8 cellular contexts compared by ENCODE assay signal in genomic region chr5:6633469-6634326, GRCh38. TPM values are rescaled to one million over a fixed set of nuclear protein-coding genes. Genes with fewer than 3 reads are reported as not detected.
DNase-seq lines count a peak whose midpoint lies in the region; ATAC-seq and TF ChIP-seq lines count a peak whose summit lies in the region.

No MANE protein-coding gene starts in this region.

- 1 to 3% (median 2%) methylated on average over 22 to 80 of the region's 80 CpGs for WGBS in heart left ventricle, 4 donors

- peaks cover 16% of the 10 kb centered on the region for H3K4me1 ChIP-seq in ACC112 (ENCODE audit: control insufficient read depth, insufficient read depth, low read length, unreplicated experiment)
- H3K4me1 ChIP-seq in heart left ventricle, result peaks cover 0 to 37% (median 25%) of the 10 kb centered on the region in 12 donors

- H3K4me3 Mint-ChIP-seq in activated T-helper 2 cell treated with anti-CD3 and anti-CD28 coated beads, Interferon-gamma antibody, Interleukin-2, Interleukin-4, amounts not matched to agents 10 μg/mL and 5 μg/mL and 100 μg/mL, durations not matched to agents 14 hours and 24 hours and 36 hours (ENCODE audit: low read depth), result peak overlapping the region; percentile 94

- intact Hi-C loops in activated T-helper 2 cell treated with anti-CD3 and anti-CD28 coated beads, Interferon-gamma antibody, Interleukin-2, Interleukin-4, amounts not matched to agents 10 μg/mL and 5 μg/mL and 100 μg/mL, durations not matched to agents 14 hours and 24 hours and 36 hours (cut with micrococcal nuclease), result loop anchor here (1.0 to 10.0 kb wide), 7 partner anchors 80 to 1231 kb away; partner anchors contain the start of genes FASTKD3, ICE1, MED10 and MTRR
- intact Hi-C loops in heart left ventricle (cut with DNase I), result loop anchor here (1.0 to 10.0 kb wide), 10 partner anchors 79 to 259 kb away; partner anchors contain the start of genes TENT4A (in 8 of the 10) and MED10 (in 1 of the 10)
- intact Hi-C loops in posterior vena cava (cut with DNase I), result loop anchor here (10.0 kb wide), 2 partner anchors 71 to 111 kb away; no protein-coding TSS in a partner anchor

- peak overlapping the region; percentile 86 for H3K4me3 ChIP-seq in ACC112 (ENCODE audit: low read depth, low read length)
- H3K4me3 ChIP-seq in GM06990 (replicated peaks; ENCODE audit: low read depth, low read length), result peak overlapping the region; percentile 97
- H3K4me3 ChIP-seq in NB4 (ENCODE audit: low read depth, low read length), result peak overlapping the region; percentile 73
- peak overlapping the region; percentile 75 to 99 (median 94) for H3K4me3 ChIP-seq in heart left ventricle

- no peak for DNase-seq in GM06990 (ENCODE audit: extremely low read depth, insufficient read length)
- DNase-seq in NB4 (ENCODE audit: low read depth), result peak; percentile 39
- no peak for DNase-seq in activated T-helper 2 cell treated with anti-CD3 and anti-CD28 coated beads, Interferon-gamma antibody, Interleukin-2, Interleukin-4, amounts not matched to agents 10 μg/mL and 5 μg/mL and 100 μg/mL, durations not matched to agents 14 hours and 24 hours and 36 hours (ENCODE audit: low spot score)
- peak in 2 of 5 donors; percentile 12 to 40 for DNase-seq in heart left ventricle
- DNase-seq in posterior vena cava (ENCODE audit: low spot score), result peak; percentile 86
- no peak for DNase-seq in mesenteric fat pad (ENCODE audit: low spot score)

- H3K27ac ChIP-seq in ACC112 (ENCODE audit: low read depth, low read length) (no peak overlapping the region), heart left ventricle (peak overlapping the region; percentile 92 to 99 (median 97))

- H3K36me3 ChIP-seq in ACC112 (ENCODE audit: insufficient read depth, low read length) (peaks cover 20% of the 10 kb centered on the region), GM06990 (ENCODE audit: control insufficient read depth, insufficient read depth, low read length) (peaks cover 5% of the 10 kb centered on the region), heart left ventricle (peaks cover 0 to 29% (median 21%) of the 10 kb centered on the region in 9 donors)

- no peaks in the 10 kb centered on the region for H3K27me3 Mint-ChIP-seq in activated T-helper 2 cell treated with anti-CD3 and anti-CD28 coated beads, Interferon-gamma antibody, Interleukin-2, Interleukin-4, amounts not matched to agents 10 μg/mL and 5 μg/mL and 100 μg/mL, durations not matched to agents 14 hours and 24 hours and 36 hours (ENCODE audit: low read depth)

- TF ChIP-seq POLR2A in NB4 (IDR thresholded peaks at IDR 0.05; ENCODE audit: extremely low read depth, insufficient read length), result peak; percentile 5
- no peak for TF ChIP-seq POLR2A in heart left ventricle (IDR thresholded peaks at IDR 0.05)

- peaks cover 35% of the 10 kb centered on the region for H3K36me3 Mint-ChIP-seq in activated T-helper 2 cell treated with anti-CD3 and anti-CD28 coated beads, Interferon-gamma antibody, Interleukin-2, Interleukin-4, amounts not matched to agents 10 μg/mL and 5 μg/mL and 100 μg/mL, durations not matched to agents 14 hours and 24 hours and 36 hours (ENCODE audit: low read depth)

- peak overlapping the region; percentile 57 for H2AFZ ChIP-seq in ACC112 (ENCODE audit: low read length, unreplicated experiment)

- peaks cover 28% of the 10 kb centered on the region for H3K4me1 Mint-ChIP-seq in activated T-helper 2 cell treated with anti-CD3 and anti-CD28 coated beads, Interferon-gamma antibody, Interleukin-2, Interleukin-4, amounts not matched to agents 10 μg/mL and 5 μg/mL and 100 μg/mL, durations not matched to agents 14 hours and 24 hours and 36 hours (ENCODE audit: low read depth)

- peaks cover 83% of the 10 kb centered on the region for H3K79me2 ChIP-seq in ACC112 (ENCODE audit: control insufficient read depth, insufficient read depth, low read length, unreplicated experiment)

- no peaks in the 10 kb centered on the region for H3K9me3 Mint-ChIP-seq in activated T-helper 2 cell treated with anti-CD3 and anti-CD28 coated beads, Interferon-gamma antibody, Interleukin-2, Interleukin-4, amounts not matched to agents 10 μg/mL and 5 μg/mL and 100 μg/mL, durations not matched to agents 14 hours and 24 hours and 36 hours

- no peaks in the 10 kb centered on the region for H3K9me3 ChIP-seq in heart left ventricle

- TF ChIP-seq CTCF in GM06990 (IDR thresholded peaks at IDR 0.05; ENCODE audit: insufficient read depth, low read length, poor library complexity, severe bottlenecking), result no peak
- no peak for TF ChIP-seq CTCF in NB4 (IDR thresholded peaks at IDR 0.05; ENCODE audit: low read depth, low read length)
- no peak for TF ChIP-seq CTCF in heart left ventricle (IDR thresholded peaks at IDR 0.05)

- H3K27me3 ChIP-seq in ACC112 (ENCODE audit: insufficient read depth, low read length) (no peaks in the 10 kb centered on the region), GM06990 (replicated peaks; ENCODE audit: control insufficient read depth, insufficient read depth, low read length) (no peaks in the 10 kb centered on the region), heart left ventricle (no peaks in the 10 kb centered on the region)

- H3K27ac Mint-ChIP-seq in activated T-helper 2 cell treated with anti-CD3 and anti-CD28 coated beads, Interferon-gamma antibody, Interleukin-2, Interleukin-4, amounts not matched to agents 10 μg/mL and 5 μg/mL and 100 μg/mL, durations not matched to agents 14 hours and 24 hours and 36 hours, result peak overlapping the region; percentile 63

- peak; percentile 48 for ATAC-seq in HG02610 (IDR thresholded peaks at IDR 0.05; ENCODE audit: unreplicated experiment)
- ATAC-seq in heart left ventricle, result peak in 3 of 4 donors; percentile 29 to 78 (median 69)

RNA-seq across cellular contexts. Expression of gene SRD5A1, which starts 0.5 kb away (rescaled TPM):
- 15.3 and 16.0 TPM in 2 replicates for total RNA-seq in activated T-helper 2 cell treated with anti-CD3 and anti-CD28 coated beads, Interferon-gamma antibody, Interleukin-2, Interleukin-4, amounts not matched to agents 10 μg/mL and 5 μg/mL and 100 μg/mL, durations not matched to agents 14 hours and 24 hours and 36 hours
- total RNA-seq in heart left ventricle, result 1 to 10 TPM; 2.3 to 6.7 (median 4.0) TPM
- polyA plus RNA-seq in heart left ventricle, result 1 to 10 TPM in 1 of 2 donors, under 1 TPM in 1; 0.80 to 3.1 TPM
- total RNA-seq in posterior vena cava, result 1 to 10 TPM; 4.0 to 4.2 TPM
- total RNA-seq in mesenteric fat pad, result 3.8 TPM

RNA-seq across cellular contexts. Expression of gene NSUN2, which starts 0.9 kb away (rescaled TPM):
- 124 and 125 TPM in 2 replicates for total RNA-seq in activated T-helper 2 cell treated with anti-CD3 and anti-CD28 coated beads, Interferon-gamma antibody, Interleukin-2, Interleukin-4, amounts not matched to agents 10 μg/mL and 5 μg/mL and 100 μg/mL, durations not matched to agents 14 hours and 24 hours and 36 hours
- total RNA-seq in heart left ventricle (10 to 100 TPM; 25.1 to 42.6 (median 34.0) TPM), posterior vena cava (10 to 100 TPM; 31.6 to 35.2 TPM), mesenteric fat pad (42.8 TPM)
- polyA plus RNA-seq in heart left ventricle, result 10 to 100 TPM; 21.9 to 42.7 TPM

Comparison
In these comparisons a context has a peak if more than half of its experiments do, and no peak if none do; other contexts are left out.
1. DNase-seq: peak in NB4 (single experiment) and posterior vena cava (single experiment); none in GM06990 (single experiment), activated T-helper 2 cell treated with anti-CD3 and anti-CD28 coated beads, Interferon-gamma antibody, Interleukin-2, Interleukin-4, amounts not matched to agents 10 μg/mL and 5 μg/mL and 100 μg/mL, durations not matched to agents 14 hours and 24 hours and 36 hours (single experiment) and mesenteric fat pad (single experiment).
2. Peak in every context shown above with its lines, with median percentiles within 50 percentile points of each other: H3K4me3 ChIP-seq.